32 cellular contexts compared by ENCODE assay signal in the genomic region with DNA sequence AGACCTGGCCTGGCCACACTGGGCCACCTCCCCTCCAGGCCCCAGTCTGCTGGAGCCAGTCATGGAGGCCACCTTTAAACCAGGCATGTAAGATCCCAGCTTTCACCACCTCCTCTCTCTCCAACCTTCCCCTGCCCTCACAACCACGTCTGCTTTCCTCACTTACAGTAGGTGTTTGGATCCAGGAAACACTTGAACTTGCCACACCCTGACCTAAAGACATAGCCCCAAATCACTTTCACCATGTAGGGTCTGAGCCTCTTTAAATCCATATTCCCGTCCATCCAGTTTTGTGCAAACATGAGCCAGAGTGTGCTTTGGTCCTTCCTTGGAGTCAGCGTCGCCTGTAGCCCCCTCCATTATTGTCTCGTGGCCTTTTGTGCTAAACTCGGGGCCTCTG.
DNase-seq lines count a peak whose midpoint lies in the region; ATAC-seq, FAIRE-seq and TF ChIP-seq lines count a peak whose summit lies in the region.
"Had no signal": no experiment of that assay in that cellular context is flagged by ENCODE, and none has a peak within 500 bp of the region (broad histone marks: within the 10 kb centered on the region; RNA-seq: fewer than 3 reads in every experiment).

No MANE protein-coding gene starts in this region.

- WGBS in A549 (ENCODE audit: missing lambda C conversion rate), result 82% methylated on average over 6 of the region's 6 CpGs

- FAIRE-seq in A549 (lab: Jason Lieb, UNC), result no peak
- FAIRE-seq: GM19239 had no signal

- H3K4me3 Mint-ChIP-seq in nephron, result no peak overlapping the region
- no peak overlapping the region for H3K4me3 Mint-ChIP-seq in immature natural killer cell
- H3K4me3 Mint-ChIP-seq: activated CD4-positive, alpha-beta T cell treated with anti-CD3 and anti-CD28 coated beads for 36 hours; activated CD8-positive, alpha-beta T cell treated with anti-CD3 and anti-CD28 coated beads for 36 hours; activated naive CD4-positive, alpha-beta T cell treated with anti-CD3 and anti-CD28 coated beads, Interleukin-2, amount 10 ng/mL, durations not matched to agents 7 days and 5 days; CD14-positive monocyte; natural killer cell treated with Interleukin-12 subunit alpha and Interleukin-12 subunit beta and Interleukin-15 and Interleukin-18, amount 100 ng/mL, for 72 hours; T-helper 2 cell treated with Interferon-gamma antibody and Interleukin-4, amounts not matched to agents 5 μg/mL and 100 μg/mL, for 36 hours had no signal

- peaks cover 69% of the 10 kb centered on the region for H3K36me3 Mint-ChIP-seq in nephron (ENCODE audit: low read depth)
- H3K36me3 Mint-ChIP-seq in immature natural killer cell, result no peaks in the 10 kb centered on the region
- H3K36me3 Mint-ChIP-seq: activated naive CD4-positive, alpha-beta T cell treated with anti-CD3 and anti-CD28 coated beads, Interleukin-2, amount 10 ng/mL, durations not matched to agents 7 days and 5 days; CD14-positive monocyte; natural killer cell treated with Interleukin-12 subunit alpha and Interleukin-12 subunit beta and Interleukin-15 and Interleukin-18, amount 100 ng/mL, for 72 hours had no signal

- TF ChIP-seq POLR2A in A549 (IDR thresholded peaks at IDR 0.05; ENCODE audit: low read length), result no peak

- intact Hi-C loops in PC-3 (cut with micrococcal nuclease), result loop anchor here (2.0 to 5.0 kb wide), 2 partner anchors 18 to 67 kb away; a partner anchor contains a TSS

- no peaks in the 10 kb centered on the region for H3K79me2 ChIP-seq in PC-3 (ENCODE audit: low read length)
- H3K79me2 ChIP-seq: hepatocyte had no signal

- ATAC-seq in A549 (peak in 1 of 2 experiments; percentile 34; a peak in 3 of 6 replicates), PC-3 (peak; percentile 2), HG02571 (IDR thresholded peaks at IDR 0.05; ENCODE audit: unreplicated experiment) (no peak), HG03025 (IDR thresholded peaks at IDR 0.05; ENCODE audit: low FRiP score, unreplicated experiment) (no peak), GM18868 (IDR thresholded peaks at IDR 0.05; ENCODE audit: unreplicated experiment) (no peak)
- ATAC-seq: activated CD8-positive, alpha-beta T cell treated with anti-CD3 and anti-CD28 coated beads for 36 hours; natural killer cell treated with Interleukin-12 subunit alpha and Interleukin-12 subunit beta and Interleukin-15 and Interleukin-18, amount 100 ng/mL, for 72 hours had no signal

- TF ChIP-seq CTCF in A549 (IDR thresholded peaks at IDR 0.05) (no peak), PC-3 (conservative IDR thresholded peaks at IDR 0.05; ENCODE audit: low read depth, low read length) (no peak), epithelial cell of esophagus (IDR thresholded peaks at IDR 0.05; ENCODE audit: insufficient read depth, low read depth, low read length, missing control alignments) (no peak), nephron (IDR thresholded peaks at IDR 0.05; ENCODE audit: unreplicated experiment in 3 of 3) (no peak)

- no peaks in the 10 kb centered on the region for H3K27me3 ChIP-seq in PC-3 (ENCODE audit: low read length)
- H3K27me3 ChIP-seq: brain microvascular endothelial cell, hepatocyte, ovary, testis had no signal

- H2AFZ ChIP-seq in PC-3 (ENCODE audit: low read length), result peak overlapping the region; percentile 47; the same call in 1 of the 2 replicates
- H2AFZ ChIP-seq: hepatocyte had no signal

- no peak for TF ChIP-seq RAD21 in A549 (conservative IDR thresholded peaks at IDR 0.05 in 1 of 2, IDR thresholded peaks at IDR 0.05 in 1 of 2)

- H3K27me3 Mint-ChIP-seq in nephron (ENCODE audit: low read depth) (peaks cover 4% of the 10 kb centered on the region), immature natural killer cell (ENCODE audit: low read depth in 3 of 3) (peaks cover 2 to 5% (median 3%) of the 10 kb centered on the region in 3 donors)

- POLR2A ChIA-PET in A549 (lab: Yijun Ruan, JAX), result interaction anchor here (1.1 to 1.6 kb wide), 2 partner anchors 23 to 67 kb away, joined by 4 to 13 read pairs; a partner anchor contains a TSS
- POLR2A ChIA-PET in PC-3 (lab: Charles Lee; ENCODE audit: unreplicated experiment), result no interaction called here

- CTCF ChIA-PET in A549 (lab: Yijun Ruan, JAX), result interaction anchor here (0.6 to 1.7 kb wide), 2 partner anchors 30 to 48 kb away, joined by 3 to 7 read pairs; no protein-coding TSS in a partner anchor
- CTCF ChIA-PET in PC-3 (lab: Charles Lee), result no interaction called here

- TF ChIP-seq EP300 in A549 (IDR thresholded peaks at IDR 0.05), result no peak

- BruUV-seq in PC-3 (replicated peaks; lab: Mats Ljungman, UMichigan), result no TSS peak

- no peaks in the 10 kb centered on the region for H3K9me2 ChIP-seq in PC-3 (replicated peaks; ENCODE audit: low read length)

- no peaks in the 10 kb centered on the region for H3F3A ChIP-seq in PC-3 (ENCODE audit: low read length, unreplicated experiment)

- H3K36me3 ChIP-seq in PC-3 (ENCODE audit: low read depth, low read length), result peaks cover 4% of the 10 kb centered on the region; the same call in 1 of the 2 replicates
- H3K36me3 ChIP-seq: ovary had no signal

- H3K27ac ChIP-seq in A549, result peak overlapping the region; percentile 87 to 94
- peak overlapping the region; percentile 99 for H3K27ac ChIP-seq in PC-3 (ENCODE audit: low read length)
- H3K27ac ChIP-seq: brain microvascular endothelial cell, hepatocyte, HL-60, ovary, testis had no signal

- H3K4me3 ChIP-seq in A549 (no peak overlapping the region), PC-3 (ENCODE audit: low read length) (0 out of 2 replicates have a peak overlapping the region, but pooled peaks have one; percentile 9), epithelial cell of esophagus (ENCODE audit: low read length) (no peak overlapping the region)
- H3K4me3 ChIP-seq: hepatocyte, ovary, skin epidermis, testis had no signal

- H3K4me1 ChIP-seq in A549, result peaks cover 90% of the 10 kb centered on the region
- H3K4me1 ChIP-seq in PC-3 (ENCODE audit: insufficient read depth, low read length), result peaks cover 71% of the 10 kb centered on the region

- peak in 1 of 2 experiments; percentile 29 for DNase-seq in A549 (ENCODE audit: low read depth in 1 of 2, low spot score in 1 of 2)
- DNase-seq in PC-3, result no peak
- DNase-seq in epithelial cell of esophagus (ENCODE audit: low read depth), result peak; percentile 24
- DNase-seq in immature natural killer cell, result no peak
- DNase-seq: activated CD8-positive, alpha-beta T cell treated with anti-CD3 and anti-CD28 coated beads for 36 hours; activated naive CD4-positive, alpha-beta T cell treated with anti-CD3 and anti-CD28 coated beads, Interleukin-2, amount 10 ng/mL, durations not matched to agents 7 days and 5 days; brain microvascular endothelial cell; DMS79; erythroblast; foreskin melanocyte; Karpas-422; NCI-H1417 treated with DMSO at 0.1 percent for 48 hours; NCI-H2081 treated with DMSO at 0.1 percent for 48 hours; NCI-H2227 treated with DMSO at 0.1 percent for 48 hours; NCI-H526 treated with DMSO at 0.1 percent for 48 hours; NK-92 treated with Interleukin-12 subunit alpha and Interleukin-12 subunit beta, amount 100 ng/mL, for 24 hours; ovary; retina; stimulated activated naive CD4-positive, alpha-beta T cell; testis had no signal

- H3K9ac ChIP-seq in PC-3 (ENCODE audit: low read length), result peak overlapping the region; percentile 79

- H3K9me3 ChIP-seq in A549, result no peaks in the 10 kb centered on the region
- no peaks in the 10 kb centered on the region for H3K9me3 ChIP-seq in PC-3 (ENCODE audit: low read length)
- H3K9me3 ChIP-seq: ovary, testis had no signal

- H3K27ac Mint-ChIP-seq in nephron (peak overlapping the region in 2 of 3 experiments; percentile 76 to 82), immature natural killer cell (no peak overlapping the region)
- H3K27ac Mint-ChIP-seq: activated CD4-positive, alpha-beta T cell treated with anti-CD3 and anti-CD28 coated beads for 36 hours; activated CD8-positive, alpha-beta T cell treated with anti-CD3 and anti-CD28 coated beads for 36 hours; activated naive CD4-positive, alpha-beta T cell treated with anti-CD3 and anti-CD28 coated beads, Interleukin-2, amount 10 ng/mL, durations not matched to agents 7 days and 5 days; natural killer cell treated with Interleukin-12 subunit alpha and Interleukin-12 subunit beta and Interleukin-15 and Interleukin-18, amount 100 ng/mL, for 72 hours; T-helper 2 cell treated with Interferon-gamma antibody and Interleukin-4, amounts not matched to agents 5 μg/mL and 100 μg/mL, for 36 hours had no signal

- no peaks in the 10 kb centered on the region for H3K9me3 Mint-ChIP-seq in nephron
- H3K9me3 Mint-ChIP-seq in immature natural killer cell, result no peaks in the 10 kb centered on the region
- H3K9me3 Mint-ChIP-seq: activated CD8-positive, alpha-beta T cell treated with anti-CD3 and anti-CD28 coated beads for 36 hours; activated naive CD4-positive, alpha-beta T cell treated with anti-CD3 and anti-CD28 coated beads, Interleukin-2, amount 10 ng/mL, durations not matched to agents 7 days and 5 days; CD14-positive monocyte; natural killer cell treated with Interleukin-12 subunit alpha and Interleukin-12 subunit beta and Interleukin-15 and Interleukin-18, amount 100 ng/mL, for 72 hours; T-helper 2 cell treated with Interferon-gamma antibody and Interleukin-4, amounts not matched to agents 5 μg/mL and 100 μg/mL, for 36 hours had no signal

- H3K4me1 Mint-ChIP-seq in nephron (peaks cover 63% of the 10 kb centered on the region), immature natural killer cell (no peaks in the 10 kb centered on the region)
- H3K4me1 Mint-ChIP-seq: activated CD4-positive, alpha-beta T cell treated with anti-CD3 and anti-CD28 coated beads for 36 hours; activated naive CD4-positive, alpha-beta T cell treated with anti-CD3 and anti-CD28 coated beads, Interleukin-2, amount 10 ng/mL, durations not matched to agents 7 days and 5 days; CD14-positive monocyte had no signal

- peak overlapping the region; percentile 59 for H3K4me2 ChIP-seq in A549
- peak overlapping the region; percentile 68 for H3K4me2 ChIP-seq in PC-3 (ENCODE audit: low read length)
- H3K4me2 ChIP-seq: hepatocyte had no signal

- H4K20me1 ChIP-seq in PC-3 (ENCODE audit: low read length), result no peaks in the 10 kb centered on the region

TF ChIP-seq in A549, 52 proteins besides CTCF, POLR2A, EP300 and RAD21 (continues in another document):
- 0 out of 5 replicates have a peak, but pooled peaks of 1 of the 2 experiments have one; percentile 18 for TF ChIP-seq JUN (IDR thresholded peaks at IDR 0.05)
- TF ChIP-seq, protein P1, sequence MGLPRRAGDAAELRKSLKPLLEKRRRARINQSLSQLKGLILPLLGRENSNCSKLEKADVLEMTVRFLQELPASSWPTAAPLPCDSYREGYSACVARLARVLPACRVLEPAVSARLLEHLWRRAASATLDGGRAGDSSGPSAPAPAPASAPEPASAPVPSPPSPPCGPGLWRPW (IDR thresholded peaks at IDR 0.05), result no peak
- TF ChIP-seq, protein P2, sequence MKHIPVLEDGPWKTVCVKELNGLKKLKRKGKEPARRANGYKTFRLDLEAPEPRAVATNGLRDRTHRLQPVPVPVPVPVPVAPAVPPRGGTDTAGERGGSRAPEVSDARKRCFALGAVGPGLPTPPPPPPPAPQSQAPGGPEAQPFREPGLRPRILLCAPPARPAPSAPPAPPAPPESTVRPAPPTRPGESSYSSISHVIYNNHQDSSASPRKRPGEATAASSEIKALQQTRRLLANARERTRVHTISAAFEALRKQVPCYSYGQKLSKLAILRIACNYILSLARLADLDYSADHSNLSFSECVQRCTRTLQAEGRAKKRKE (CRISPR knock-in tag; IDR thresholded peaks at IDR 0.05; ENCODE audit: low read depth), result no peak
- TF ChIP-seq EHF (CRISPR knock-in tag; IDR thresholded peaks at IDR 0.05), result no peak

Comparison
In these comparisons a context has a peak if more than half of its experiments do, and no peak if none do; other contexts are left out.
1. H3K27ac Mint-ChIP-seq: peak in nephron (2 of 3); none in immature natural killer cell (0 of 6).